1 cellular context compared by ENCODE assay signal in the genomic region with DNA sequence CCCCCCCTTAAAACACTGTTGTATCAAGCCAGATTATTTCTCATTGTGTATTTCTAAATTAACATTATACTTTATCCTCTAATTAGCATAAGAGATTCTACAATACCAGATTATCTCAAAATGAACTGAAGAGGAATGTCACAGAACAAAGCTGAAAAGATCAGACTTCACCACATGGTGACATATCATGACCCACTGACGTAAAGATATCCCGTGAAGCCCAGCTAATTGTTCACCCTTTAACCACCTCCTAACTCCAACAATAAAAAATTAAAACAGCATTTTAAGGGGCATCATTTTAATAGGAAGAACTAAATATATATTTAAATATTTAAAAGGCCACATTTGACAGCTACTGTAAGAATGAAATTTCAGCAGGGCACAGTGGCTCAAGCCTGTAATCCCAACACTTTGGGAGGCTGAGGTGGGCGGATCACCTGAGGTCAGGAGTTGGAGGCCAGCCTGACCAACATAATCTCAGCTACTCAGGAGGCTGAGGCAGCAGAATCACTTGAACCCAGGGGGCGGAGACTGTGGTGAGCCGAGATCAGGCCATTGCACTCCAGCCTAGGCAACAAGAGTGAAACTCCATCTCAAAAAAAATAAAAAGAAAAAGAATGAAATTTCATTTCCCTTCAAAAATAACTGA.
TF ChIP-seq lines count a peak whose summit lies in the region.

No MANE protein-coding gene starts in this region.

TF ChIP-seq in HepG2, 621 proteins besides CTCF, POLR2A, EP300 and RAD21:
- no peak for TF ChIP-seq ZNF605 (CRISPR knock-in tag; IDR thresholded peaks at IDR 0.05)
- TF ChIP-seq, protein P1, sequence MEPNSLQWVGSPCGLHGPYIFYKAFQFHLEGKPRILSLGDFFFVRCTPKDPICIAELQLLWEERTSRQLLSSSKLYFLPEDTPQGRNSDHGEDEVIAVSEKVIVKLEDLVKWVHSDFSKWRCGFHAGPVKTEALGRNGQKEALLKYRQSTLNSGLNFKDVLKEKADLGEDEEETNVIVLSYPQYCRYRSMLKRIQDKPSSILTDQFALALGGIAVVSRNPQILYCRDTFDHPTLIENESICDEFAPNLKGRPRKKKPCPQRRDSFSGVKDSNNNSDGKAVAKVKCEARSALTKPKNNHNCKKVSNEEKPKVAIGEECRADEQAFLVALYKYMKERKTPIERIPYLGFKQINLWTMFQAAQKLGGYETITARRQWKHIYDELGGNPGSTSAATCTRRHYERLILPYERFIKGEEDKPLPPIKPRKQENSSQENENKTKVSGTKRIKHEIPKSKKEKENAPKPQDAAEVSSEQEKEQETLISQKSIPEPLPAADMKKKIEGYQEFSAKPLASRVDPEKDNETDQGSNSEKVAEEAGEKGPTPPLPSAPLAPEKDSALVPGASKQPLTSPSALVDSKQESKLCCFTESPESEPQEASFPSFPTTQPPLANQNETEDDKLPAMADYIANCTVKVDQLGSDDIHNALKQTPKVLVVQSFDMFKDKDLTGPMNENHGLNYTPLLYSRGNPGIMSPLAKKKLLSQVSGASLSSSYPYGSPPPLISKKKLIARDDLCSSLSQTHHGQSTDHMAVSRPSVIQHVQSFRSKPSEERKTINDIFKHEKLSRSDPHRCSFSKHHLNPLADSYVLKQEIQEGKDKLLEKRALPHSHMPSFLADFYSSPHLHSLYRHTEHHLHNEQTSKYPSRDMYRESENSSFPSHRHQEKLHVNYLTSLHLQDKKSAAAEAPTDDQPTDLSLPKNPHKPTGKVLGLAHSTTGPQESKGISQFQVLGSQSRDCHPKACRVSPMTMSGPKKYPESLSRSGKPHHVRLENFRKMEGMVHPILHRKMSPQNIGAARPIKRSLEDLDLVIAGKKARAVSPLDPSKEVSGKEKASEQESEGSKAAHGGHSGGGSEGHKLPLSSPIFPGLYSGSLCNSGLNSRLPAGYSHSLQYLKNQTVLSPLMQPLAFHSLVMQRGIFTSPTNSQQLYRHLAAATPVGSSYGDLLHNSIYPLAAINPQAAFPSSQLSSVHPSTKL (CRISPR knock-in tag; IDR thresholded peaks at IDR 0.05), result no peak
